ENCODE assay signal across 25 cellular contexts in the genomic region with DNA sequence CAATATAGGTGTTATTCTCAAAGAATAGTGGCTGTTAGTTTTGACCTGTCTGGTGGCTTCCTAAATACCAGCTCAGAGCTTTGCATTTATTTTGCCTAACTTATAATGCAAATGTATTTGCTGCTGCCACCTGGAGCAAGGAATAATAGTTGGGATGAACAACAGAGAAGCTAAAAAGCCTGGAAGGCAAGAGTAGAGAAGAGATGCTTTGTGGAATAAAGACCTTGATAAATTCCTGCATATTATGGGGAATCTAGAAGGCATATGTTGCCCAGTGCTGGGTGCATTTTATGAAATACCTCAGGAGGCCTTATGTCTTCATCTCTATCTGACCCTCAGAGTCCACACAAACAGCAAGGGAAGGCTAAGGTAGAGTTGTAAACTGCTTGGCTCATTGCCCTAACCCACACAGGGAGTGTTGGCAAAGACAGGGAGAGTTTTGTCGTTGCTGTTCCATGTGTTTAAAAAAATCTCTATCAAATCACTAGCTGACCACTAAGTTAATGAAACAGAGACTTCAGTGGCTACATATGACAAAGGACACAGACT.
"Had no signal": no experiment of that assay in that cellular context is flagged by ENCODE, and none has a peak within 500 bp of the region (broad histone marks: within the 10 kb centered on the region; RNA-seq: fewer than 3 reads in every experiment).

No MANE protein-coding gene starts in this region.

- H3K4me1 ChIP-seq: gastrocnemius medialis, lower lobe of right lung, psoas muscle, sigmoid colon, stomach, thyroid gland, vagina had no signal

- H3K4me1 Mint-ChIP-seq: natural killer cell; stimulated activated effector memory CD8-positive, alpha-beta T cell treated with anti-CD3 and anti-CD28 coated beads, Interleukin-12 subunit alpha, Interleukin-12 subunit beta, amount 100 ng/mL, for 72 hours had no signal

- H3K4me3 Mint-ChIP-seq: natural killer cell; stimulated activated effector memory CD8-positive, alpha-beta T cell treated with anti-CD3 and anti-CD28 coated beads, Interleukin-12 subunit alpha, Interleukin-12 subunit beta, amount 100 ng/mL, for 72 hours had no signal

- H3K27ac Mint-ChIP-seq: natural killer cell; stimulated activated effector memory CD8-positive, alpha-beta T cell treated with anti-CD3 and anti-CD28 coated beads, Interleukin-12 subunit alpha, Interleukin-12 subunit beta, amount 100 ng/mL, for 72 hours had no signal

- H3K9me3 ChIP-seq: gastrocnemius medialis, thyroid gland, vagina had no signal

- ATAC-seq: esophagus mucosa; gastrocnemius medialis; left ventricle myocardium superior; lower lobe of right lung; natural killer cell; psoas muscle; right cardiac atrium; stimulated activated effector memory CD8-positive, alpha-beta T cell treated with anti-CD3 and anti-CD28 coated beads, Interleukin-12 subunit alpha, Interleukin-12 subunit beta, amount 100 ng/mL, for 72 hours had no signal

- H3K36me3 ChIP-seq: gastrocnemius medialis, lower lobe of right lung, ovary, sigmoid colon, stomach, thyroid gland, vagina had no signal

- H3K4me3 ChIP-seq: dorsolateral prefrontal cortex, gastrocnemius medialis, lower lobe of right lung, ovary, psoas muscle, sigmoid colon, stomach, thyroid gland, vagina had no signal

- H3K27me3 ChIP-seq: dorsolateral prefrontal cortex, gastrocnemius medialis, ovary, sigmoid colon, stomach, thyroid gland, vagina had no signal

- H3K27ac ChIP-seq: dorsolateral prefrontal cortex, epithelial cell of prostate, gastrocnemius medialis, lower lobe of right lung, ovary, psoas muscle, sigmoid colon, stomach, thyroid gland, vagina had no signal

- H3K36me3 Mint-ChIP-seq: natural killer cell; stimulated activated effector memory CD8-positive, alpha-beta T cell treated with anti-CD3 and anti-CD28 coated beads, Interleukin-12 subunit alpha, Interleukin-12 subunit beta, amount 100 ng/mL, for 72 hours had no signal

- DNase-seq: cortex of kidney; dorsolateral prefrontal cortex; effector CD4-positive, alpha-beta T cell; foreskin fibroblast; gastrocnemius medialis; head of caudate nucleus; left ventricle myocardium superior; lower lobe of right lung; natural killer cell; occipital lobe; ovary; posterior cingulate gyrus; psoas muscle; right cardiac atrium; sigmoid colon; stimulated activated CD4-positive, alpha-beta T cell treated with anti-CD3 and anti-CD28 coated beads, Interleukin-2, amount 100 ng/mL, for 24 hours; stimulated activated CD4-positive, alpha-beta T cell treated with anti-CD3 and anti-CD28 coated beads, Interleukin-4, amount 100 ng/mL, for 24 hours; stimulated activated naive CD4-positive, alpha-beta T cell treated with Interleukin-2 at 50 U/mL for 16 hours; stomach; thyroid gland; trophoblast cell had no signal
